8 cellular contexts compared by ENCODE assay signal in the genomic region with DNA sequence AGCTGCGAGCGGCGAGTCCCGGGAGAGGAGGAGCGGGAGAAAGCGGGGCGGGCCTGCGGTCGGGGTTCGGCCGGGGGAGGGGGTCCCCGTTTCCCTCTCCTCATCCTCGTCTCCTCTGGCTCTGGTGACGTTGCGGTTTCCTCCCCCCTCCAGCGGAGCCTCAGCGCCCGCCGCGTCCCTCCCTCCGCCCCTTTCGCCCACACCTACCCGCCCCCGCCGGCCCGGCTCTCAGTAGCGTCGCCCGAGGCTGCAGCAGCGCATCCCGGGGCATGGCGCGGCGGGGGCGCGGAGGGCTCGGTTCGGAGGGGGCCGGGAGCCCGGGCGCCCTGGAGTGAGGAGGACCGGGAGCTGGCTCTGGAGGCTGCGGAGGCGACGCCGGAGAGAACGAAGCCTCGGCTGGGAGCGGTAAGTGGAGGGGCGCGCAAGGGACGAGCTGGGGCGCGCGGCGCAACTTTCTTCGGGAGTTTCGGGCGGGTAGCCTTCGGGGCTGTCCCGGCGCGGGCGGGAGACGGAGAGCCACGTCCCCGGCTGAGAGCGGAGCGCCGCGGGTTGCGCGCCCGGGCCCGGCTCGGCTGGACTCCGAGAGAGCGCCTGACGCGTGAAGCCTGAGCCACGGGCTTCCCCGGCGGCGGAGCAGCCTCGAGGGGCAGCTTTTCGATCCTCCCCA. TPM values are rescaled to one million over a fixed set of nuclear protein-coding genes. Genes with fewer than 3 reads are reported as not detected.
A peak's percentile ranks its signal among the peaks of the same experiment; 100 is the strongest.
DNase-seq lines count a peak whose midpoint lies in the region; ATAC-seq and TF ChIP-seq lines count a peak whose summit lies in the region.

A gene (plus strand): TSS at position 231 of the 667 bp plus-strand sequence. CDS start 28,304 bp downstream, outside the sequence.

- H3K4me1 ChIP-seq in PC-9 (replicated peaks; ENCODE audit: insufficient read depth), result peaks cover 17% of the 10 kb centered on the region
- H3K4me1 ChIP-seq in gastroesophageal sphincter, result peaks cover 0 to 24% (median 4%) of the 10 kb centered on the region in 3 donors
- peaks cover 29 to 33% of the 10 kb centered on the region in 2 experiments for H3K4me1 ChIP-seq in neutrophil (ENCODE audit: control insufficient read depth in 1 of 2, insufficient read depth in 1 of 2, low read depth in 1 of 2, low read length in 1 of 2)

- POLR2A ChIA-PET in AG04449 (lab: Yijun Ruan, JAX), result interaction anchor here (0.9 to 2.3 kb wide), 11 partner anchors 9 to 194 kb away, joined by 3 to 13 read pairs (median 5); a partner anchor contains a TSS
- POLR2A ChIA-PET in PC-9 (lab: Charles Lee; ENCODE audit: unreplicated experiment), result interaction anchor here (0.6 to 0.9 kb wide), 4 partner anchors 77 to 187 kb away, joined by 3 to 7 read pairs (median 4); no protein-coding TSS in a partner anchor

- TF ChIP-seq EP300 in gastroesophageal sphincter (IDR thresholded peaks at IDR 0.05), result no peak

- peaks cover 29% of the 10 kb centered on the region for H3K79me2 ChIP-seq in PC-9 (ENCODE audit: low read depth)

- H2AFZ ChIP-seq in PC-9, result peak within 1 kb of the TSS; percentile 90

- ATAC-seq in GM18858 (IDR thresholded peaks at IDR 0.05; ENCODE audit: unreplicated experiment), result peak; percentile 50
- peak; percentile 29 for ATAC-seq in HG03060 (IDR thresholded peaks at IDR 0.05; ENCODE audit: low read depth, unreplicated experiment)
- ATAC-seq in gastroesophageal sphincter, result peak; percentile 91

- no peaks in the 10 kb centered on the region for H4K20me1 ChIP-seq in PC-9 (ENCODE audit: insufficient read depth)

- H3K36me3 ChIP-seq in PC-9 (ENCODE audit: low read depth) (no peaks in the 10 kb centered on the region), gastroesophageal sphincter (no peaks in the 10 kb centered on the region), neutrophil (no peaks in the 10 kb centered on the region)

- peak within 1 kb of the TSS; percentile 79 for H3K4me2 ChIP-seq in PC-9

- peaks cover 4% of the 10 kb centered on the region; the same call in 1 of the 2 replicates for H3F3A ChIP-seq in PC-9 (ENCODE audit: insufficient read depth, low read depth)

- WGBS in gastroesophageal sphincter (ENCODE audit: low coverage in 1 of 2), 2 donors, result 0% methylated on average over 3 of the region's 86 CpGs; no CpG with 5 or more reads in 1 of the 2 donors

- peak; percentile 81 to 86 for TF ChIP-seq POLR2A in gastroesophageal sphincter (IDR thresholded peaks at IDR 0.05)

- no peaks in the 10 kb centered on the region for H3K9me3 ChIP-seq in PC-9 (ENCODE audit: insufficient read depth, low read depth)
- H3K9me3 ChIP-seq in gastroesophageal sphincter, result no peaks in the 10 kb centered on the region
- H3K9me3 ChIP-seq in neutrophil, result no peaks in the 10 kb centered on the region

- no peak for TF ChIP-seq CTCF in AG04449 (IDR thresholded peaks at IDR 0.05; ENCODE audit: insufficient read depth, low read length, missing control alignments)
- no peak for TF ChIP-seq CTCF in PC-9 (conservative IDR thresholded peaks at IDR 0.05)
- no peak for TF ChIP-seq CTCF in gastroesophageal sphincter (IDR thresholded peaks at IDR 0.05)
- TF ChIP-seq CTCF in neutrophil (IDR thresholded peaks at IDR 0.05), result no peak

- peak within 1 kb of the TSS; percentile 92 for H3K4me3 ChIP-seq in AG04449 (ENCODE audit: low read depth, low read length)
- H3K4me3 ChIP-seq in PC-9, result peak within 1 kb of the TSS; percentile 74
- H3K4me3 ChIP-seq in gastroesophageal sphincter, result peak within 1 kb of the TSS; percentile 84 to 87
- peak within 1 kb of the TSS; percentile 87 to 95 for H3K4me3 ChIP-seq in neutrophil (ENCODE audit: low read depth in 1 of 2, low read length in 1 of 2)

- H3K27me3 ChIP-seq in PC-9 (ENCODE audit: insufficient read depth, low read depth) (no peaks in the 10 kb centered on the region), gastroesophageal sphincter (no peaks in the 10 kb centered on the region), neutrophil (peaks cover 16% of the 10 kb centered on the region)

- CTCF ChIA-PET in AG04449 (lab: Yijun Ruan, JAX), result interaction anchor here (0.7 to 2.2 kb wide), 12 partner anchors 11 to 190 kb away, joined by 3 to 8 read pairs (median 3); no protein-coding TSS in a partner anchor
- CTCF ChIA-PET in PC-9 (lab: Charles Lee), result interaction anchor here (0.5 to 0.9 kb wide), 6 partner anchors 41 to 196 kb away, joined by 3 to 9 read pairs (median 3); no protein-coding TSS in a partner anchor

- intact Hi-C loops in PC-9 (cut with micrococcal nuclease; ENCODE audit: unreplicated experiment), result loop anchor here (2.0 to 10.0 kb wide), 2 partner anchors 92 to 194 kb away; a partner anchor contains a TSS

- H3K27ac ChIP-seq in PC-9 (peak within 1 kb of the TSS; percentile 83), gastroesophageal sphincter (peak within 1 kb of the TSS; percentile 89 to 98 (median 96)), neutrophil (peak within 1 kb of the TSS; percentile 79)

- DNase-seq in AG04449 (ENCODE audit: low read depth, low spot score) (no peak), PC-9 (peak; percentile 48 to 86), superior temporal gyrus (ENCODE audit: extremely low spot score) (peak; percentile 49)
- DNase-seq in activated naive CD4-positive, alpha-beta T cell treated with Interleukin-2 at 50 U/mL for 16 hours, result peak; percentile 75

- BruUV-seq in PC-9 (replicated peaks; lab: Mats Ljungman, UMichigan), result no TSS peak

- H3K9me2 ChIP-seq in PC-9 (ENCODE audit: insufficient read depth), result no peaks in the 10 kb centered on the region

RNA-seq across cellular contexts. Expression of the gene that starts here (rescaled TPM):
- 28.5 and 43.3 TPM in 2 replicates for total RNA-seq in PC-9 (2021)
- total RNA-seq in gastroesophageal sphincter, result 10 to 100 TPM; 26.3 to 45.4 (median 36.3) TPM

Comparison
In these comparisons a context has a peak if more than half of its experiments do, and no peak if none do; other contexts are left out.
1. ATAC-seq: peak in every context shown above with its lines; median percentile 91 in gastroesophageal sphincter; 50 in GM18858; 29 in HG03060.